ENCODE assay signal across 9 cellular contexts in genomic region chr12:107760207-107760816, GRCh38. TPM values are rescaled to one million over a fixed set of nuclear protein-coding genes. Genes with fewer than 3 reads are reported as not detected.
DNase-seq lines count a peak whose midpoint lies in the region; ATAC-seq and TF ChIP-seq lines count a peak whose summit lies in the region.
"Had no signal": no experiment of that assay in that cellular context is flagged by ENCODE, and none has a peak within 500 bp of the region (broad histone marks: within the 10 kb centered on the region; RNA-seq: fewer than 3 reads in every experiment).

No MANE protein-coding gene starts in this region.

- peaks cover 41% of the 10 kb centered on the region for H3K4me1 ChIP-seq in CD4-positive, alpha-beta memory T cell (ENCODE audit: insufficient read depth, low read length)
- peaks cover 0 to 18% (median 5%) of the 10 kb centered on the region in 4 donors for H3K4me1 ChIP-seq in right lobe of liver

- H3K4me3 ChIP-seq in CD4-positive, alpha-beta memory T cell (ENCODE audit: low read length in 2 of 2): peak overlapping the region; percentile 77 to 82
- peak overlapping the region; percentile 79 to 82 (median 81) for H3K4me3 ChIP-seq in right lobe of liver

- peaks cover 8 to 29% of the 10 kb centered on the region in 2 donors for H3K36me3 Mint-ChIP-seq in CD4-positive, alpha-beta memory T cell
- H3K36me3 Mint-ChIP-seq in central memory CD8-positive, alpha-beta T cell (ENCODE audit: insufficient read depth): peaks cover 20% of the 10 kb centered on the region

- intact Hi-C loops in CD4-positive, alpha-beta memory T cell (cut with micrococcal nuclease): loop anchor here (2.0 to 5.0 kb wide), 6 partner anchors 124 to 1458 kb away; partner anchors contain the start of genes ALKBH2, ISCU, SART3 and SSH1
- intact Hi-C loops in right lobe of liver (cut with DNase I): loop anchor here in 1 of 2 donors (10.0 kb wide), 1 partner anchor 66 kb away; no protein-coding TSS in a partner anchor

- WGBS in right lobe of liver (ENCODE audit: insufficient coverage, low coverage, low lambda C conversion rate, missing lambda C conversion rate): 2% methylated on average over 27 of the region's 30 CpGs

- no peaks in the 10 kb centered on the region for H3K9me3 ChIP-seq in CD4-positive, alpha-beta memory T cell (ENCODE audit: control insufficient read depth in 1 of 2, low read length in 2 of 2)
- no peaks in the 10 kb centered on the region for H3K9me3 ChIP-seq in right lobe of liver

- no peak for TF ChIP-seq POLR2A in right lobe of liver (IDR thresholded peaks at IDR 0.05)

- H3K27me3 ChIP-seq in CD4-positive, alpha-beta memory T cell (ENCODE audit: insufficient read depth, low read length): no peaks in the 10 kb centered on the region
- no peaks in the 10 kb centered on the region for H3K27me3 ChIP-seq in right lobe of liver

- H3K36me3 ChIP-seq in CD4-positive, alpha-beta memory T cell (ENCODE audit: insufficient read depth, low read length): peaks cover 9% of the 10 kb centered on the region
- peaks cover 0 to 24% (median 9%) of the 10 kb centered on the region in 4 donors for H3K36me3 ChIP-seq in right lobe of liver

- peaks cover 17 to 45% (median 26%) of the 10 kb centered on the region in 4 donors for H3K4me1 Mint-ChIP-seq in CD4-positive, alpha-beta memory T cell
- peaks cover 31% of the 10 kb centered on the region for H3K4me1 Mint-ChIP-seq in central memory CD8-positive, alpha-beta T cell

- peak; percentile 20 to 50 (median 42) for DNase-seq in CD4-positive, alpha-beta memory T cell
- DNase-seq in T follicular helper cell (ENCODE audit: low read depth): peak; percentile 12
- peak in 1 of 2 donors; percentile 27 for DNase-seq in central memory CD8-positive, alpha-beta T cell (ENCODE audit: low spot score in 2 of 2)
- DNase-seq in right lobe of liver: peak; percentile 43 to 65 (median 54)
- peak; percentile 4 for DNase-seq in stimulated activated CD8-positive, alpha-beta memory T cell treated with anti-CD3 and anti-CD28 coated beads, Interleukin-12 subunit alpha, Interleukin-12 subunit beta, amount 100 ng/mL, for 4 hours (ENCODE audit: low read depth)
- DNase-seq in NCI-H226: no peak

- POLR2A ChIA-PET in CD4-positive, alpha-beta memory T cell (lab: Charles Lee; ENCODE audit: partially characterized antibody): interaction anchor here (0.6 to 1.6 kb wide), 3 partner anchors 10 to 868 kb away, joined by 3 to 6 read pairs (median 4); partner anchors contain the start of gene PWP1

- CTCF ChIA-PET in CD4-positive, alpha-beta memory T cell (lab: Charles Lee; ENCODE audit: partially characterized antibody): interaction anchor here (0.6 kb wide), 1 partner anchor 85 kb away, joined by 3 read pairs; no protein-coding TSS in a partner anchor

- H3K27ac Mint-ChIP-seq in CD4-positive, alpha-beta memory T cell: peak overlapping the region; percentile 78 to 93 (median 91)
- H3K27ac Mint-ChIP-seq in central memory CD8-positive, alpha-beta T cell (ENCODE audit: low read depth): peak overlapping the region; percentile 75

- peak overlapping the region; percentile 72 to 95 (median 90) for H3K4me3 Mint-ChIP-seq in CD4-positive, alpha-beta memory T cell
- peak overlapping the region; percentile 88 for H3K4me3 Mint-ChIP-seq in central memory CD8-positive, alpha-beta T cell

- ATAC-seq in GM19463 (IDR thresholded peaks at IDR 0.05; ENCODE audit: unreplicated experiment) (peak; percentile 21), HG03521 (IDR thresholded peaks at IDR 0.05; ENCODE audit: unreplicated experiment) (peak; percentile 8), right lobe of liver (peak in 2 of 4 donors; percentile 10 to 12)
- peak; percentile 33 for ATAC-seq in central memory CD8-positive, alpha-beta T cell (replicated peaks; ENCODE audit: extremely low read depth, poor library complexity, severe bottlenecking)

- no peaks in the 10 kb centered on the region for H3K9me3 Mint-ChIP-seq in CD4-positive, alpha-beta memory T cell
- no peaks in the 10 kb centered on the region for H3K9me3 Mint-ChIP-seq in central memory CD8-positive, alpha-beta T cell

- peak overlapping the region; percentile 61 for H3K27ac ChIP-seq in CD4-positive, alpha-beta memory T cell (ENCODE audit: low read depth, low read length)
- peak overlapping the region in 2 of 3 donors; percentile 39 to 41 for H3K27ac ChIP-seq in right lobe of liver

- H3K27me3 Mint-ChIP-seq in CD4-positive, alpha-beta memory T cell: no peaks in the 10 kb centered on the region
- H3K27me3 Mint-ChIP-seq in central memory CD8-positive, alpha-beta T cell: no peaks in the 10 kb centered on the region

- TF ChIP-seq CTCF in right lobe of liver (IDR thresholded peaks at IDR 0.05): no peak

RNA-seq across cellular contexts. Expression of gene PRDM4, which starts 0.6 kb away (rescaled TPM):
- 10 to 100 TPM; 35.8 to 38.3 TPM for total RNA-seq in CD4-positive, alpha-beta memory T cell
- 10 to 100 TPM; 12.2 to 20.3 TPM for polyA plus RNA-seq in CD4-positive, alpha-beta memory T cell
- total RNA-seq in right lobe of liver: 1 to 10 TPM; 5.9 to 8.2 (median 7.1) TPM

RNA-seq across cellular contexts. Expression of gene ASCL4, which starts 14.2 kb away (rescaled TPM):
- total RNA-seq in CD4-positive, alpha-beta memory T cell: not detected
- not detected for polyA plus RNA-seq in CD4-positive, alpha-beta memory T cell
- total RNA-seq in right lobe of liver: not detected
- total RNA-seq: T-helper 2 cell treated with Interferon-gamma antibody and Interleukin-4, amounts not matched to agents 100 ng/mL and 5 ng/mL, for 36 hours had no signal
